In the genomic region with DNA sequence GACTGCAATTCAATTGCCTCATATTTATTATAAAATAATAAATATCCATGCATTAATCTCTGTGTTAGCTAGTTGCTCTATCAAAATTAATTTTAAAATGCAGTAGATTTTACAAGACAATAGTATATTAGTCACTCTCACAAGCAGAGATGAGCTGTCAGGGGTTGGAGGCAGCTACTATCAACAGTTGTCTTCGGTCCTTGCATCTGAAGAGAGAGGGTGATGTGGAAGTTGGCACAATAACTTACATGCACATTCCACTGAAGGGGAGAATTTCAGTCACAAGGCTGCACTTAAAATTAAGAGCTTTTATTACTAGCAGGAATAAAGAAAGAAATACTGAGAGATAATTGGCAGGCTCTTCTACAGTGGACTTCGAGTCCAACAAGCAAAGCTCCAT, we compare ENCODE assay signal across 16 cellular contexts.
"Had no signal": no experiment of that assay in that cellular context is flagged by ENCODE, and none has a peak within 500 bp of the region (broad histone marks: within the 10 kb centered on the region; RNA-seq: fewer than 3 reads in every experiment).

No MANE protein-coding gene starts in this region.

- DNase-seq: activated B cell treated with CpG ODN at 0.5 μM for 24 hours; activated CD4-positive, alpha-beta memory T cell treated with anti-CD3 and anti-CD28 coated beads for 36 hours; activated CD4-positive, alpha-beta T cell treated with anti-CD3 and anti-CD28 coated beads for 4 hours; activated T-cell treated with anti-CD3 and anti-CD28 coated beads for 4 hours; caudate nucleus; dorsolateral prefrontal cortex; left cardiac atrium; midbrain; naive B cell; retina; stimulated activated CD4-positive, alpha-beta T cell treated with anti-CD3 and anti-CD28 coated beads, Interleukin-2, amount 100 ng/mL, for 24 hours; stimulated activated naive CD8-positive, alpha-beta T cell treated with anti-CD3 and anti-CD28 coated beads, Interleukin-15, Interleukin-2, amounts not matched to agents 100 U/mL and 50 U/mL, for 24 hours; substantia nigra; tibial artery had no signal

- H3K27me3 ChIP-seq: dorsolateral prefrontal cortex, hepatocyte, tibial artery had no signal

- H3K4me1 ChIP-seq: tibial artery had no signal

- H3K4me3 ChIP-seq: dorsolateral prefrontal cortex, hepatocyte, lung, tibial artery had no signal

- H3K36me3 ChIP-seq: tibial artery had no signal

- H3K9me3 ChIP-seq: tibial artery had no signal

- H3K27ac ChIP-seq: dorsolateral prefrontal cortex, hepatocyte, tibial artery had no signal
